1 cellular context compared by ENCODE assay signal in the genomic region with DNA sequence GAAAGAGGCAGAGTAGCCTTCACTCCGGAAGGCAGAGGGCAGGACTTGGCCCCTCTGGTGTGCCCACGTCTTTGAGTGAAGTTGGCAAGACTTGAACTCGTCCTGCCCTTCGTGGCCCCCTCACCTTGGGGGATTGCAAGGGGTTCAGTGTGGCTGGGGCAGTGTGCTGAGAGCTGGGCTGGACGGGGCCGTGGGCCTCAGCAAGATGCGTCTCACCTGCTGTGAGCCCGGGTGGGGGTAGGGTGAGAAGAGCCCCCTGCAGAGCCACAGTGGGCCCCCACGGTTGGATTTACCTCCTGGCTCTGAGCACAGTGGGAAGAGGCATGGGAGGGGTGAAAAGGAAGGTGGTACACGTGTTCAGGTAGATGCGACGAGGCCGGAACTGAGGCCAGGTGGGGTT.
TF ChIP-seq lines count a peak whose summit lies in the region.

No MANE protein-coding gene starts in this region.

TF ChIP-seq in WTC11, 78 proteins besides CTCF, POLR2A, EP300 and RAD21 (continued from another document):
- TF ChIP-seq, protein P1, sequence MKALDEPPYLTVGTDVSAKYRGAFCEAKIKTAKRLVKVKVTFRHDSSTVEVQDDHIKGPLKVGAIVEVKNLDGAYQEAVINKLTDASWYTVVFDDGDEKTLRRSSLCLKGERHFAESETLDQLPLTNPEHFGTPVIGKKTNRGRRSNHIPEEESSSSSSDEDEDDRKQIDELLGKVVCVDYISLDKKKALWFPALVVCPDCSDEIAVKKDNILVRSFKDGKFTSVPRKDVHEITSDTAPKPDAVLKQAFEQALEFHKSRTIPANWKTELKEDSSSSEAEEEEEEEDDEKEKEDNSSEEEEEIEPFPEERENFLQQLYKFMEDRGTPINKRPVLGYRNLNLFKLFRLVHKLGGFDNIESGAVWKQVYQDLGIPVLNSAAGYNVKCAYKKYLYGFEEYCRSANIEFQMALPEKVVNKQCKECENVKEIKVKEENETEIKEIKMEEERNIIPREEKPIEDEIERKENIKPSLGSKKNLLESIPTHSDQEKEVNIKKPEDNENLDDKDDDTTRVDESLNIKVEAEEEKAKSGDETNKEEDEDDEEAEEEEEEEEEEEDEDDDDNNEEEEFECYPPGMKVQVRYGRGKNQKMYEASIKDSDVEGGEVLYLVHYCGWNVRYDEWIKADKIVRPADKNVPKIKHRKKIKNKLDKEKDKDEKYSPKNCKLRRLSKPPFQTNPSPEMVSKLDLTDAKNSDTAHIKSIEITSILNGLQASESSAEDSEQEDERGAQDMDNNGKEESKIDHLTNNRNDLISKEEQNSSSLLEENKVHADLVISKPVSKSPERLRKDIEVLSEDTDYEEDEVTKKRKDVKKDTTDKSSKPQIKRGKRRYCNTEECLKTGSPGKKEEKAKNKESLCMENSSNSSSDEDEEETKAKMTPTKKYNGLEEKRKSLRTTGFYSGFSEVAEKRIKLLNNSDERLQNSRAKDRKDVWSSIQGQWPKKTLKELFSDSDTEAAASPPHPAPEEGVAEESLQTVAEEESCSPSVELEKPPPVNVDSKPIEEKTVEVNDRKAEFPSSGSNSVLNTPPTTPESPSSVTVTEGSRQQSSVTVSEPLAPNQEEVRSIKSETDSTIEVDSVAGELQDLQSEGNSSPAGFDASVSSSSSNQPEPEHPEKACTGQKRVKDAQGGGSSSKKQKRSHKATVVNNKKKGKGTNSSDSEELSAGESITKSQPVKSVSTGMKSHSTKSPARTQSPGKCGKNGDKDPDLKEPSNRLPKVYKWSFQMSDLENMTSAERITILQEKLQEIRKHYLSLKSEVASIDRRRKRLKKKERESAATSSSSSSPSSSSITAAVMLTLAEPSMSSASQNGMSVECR (CRISPR knock-in tag; IDR thresholded peaks at IDR 0.05; ENCODE audit: borderline replicate concordance): no peak
